24 cellular contexts compared by ENCODE assay signal in genomic region chr6:139751179-139751578, GRCh38.
DNase-seq lines count a peak whose midpoint lies in the region; ATAC-seq and TF ChIP-seq lines count a peak whose summit lies in the region.
"Had no signal": no experiment of that assay in that cellular context is flagged by ENCODE, and none has a peak within 500 bp of the region (broad histone marks: within the 10 kb centered on the region; RNA-seq: fewer than 3 reads in every experiment).

No MANE protein-coding gene starts in this region.

- DNase-seq in IMR-90 (peak; percentile 41), chondrocyte (ENCODE audit: low spot score) (no peak), mesenchymal stem cell (no peak), thyroid gland (no peak), vagina (ENCODE audit: extremely low spot score in 2 of 2) (no peak)
- DNase-seq in activated CD4-positive, CD25-positive, alpha-beta regulatory T cell (lab: John Stamatoyannopoulos, UW): no peak
- DNase-seq: activated CD4-positive, alpha-beta T cell treated with anti-CD3 and anti-CD28 coated beads for 4 hours; DMS79 treated with DMSO at 0.1 percent for 48 hours; endodermal cell; GOT3; Kasumi-1; left lung; NCI-H2029; PC-9; stimulated activated CD4-positive, alpha-beta T cell treated with anti-CD3 and anti-CD28 coated beads, Interleukin-4, amount 100 ng/mL, for 1 hour; stimulated activated naive CD4-positive, alpha-beta T cell treated with Interleukin-2 at 50 U/mL for 16 hours had no signal

- H3K27ac Mint-ChIP-seq in chondrocyte (ENCODE audit: unreplicated experiment): peak overlapping the region; percentile 81
- H3K27ac Mint-ChIP-seq: activated naive CD4-positive, alpha-beta T cell treated with anti-CD3 and anti-CD28 coated beads, Interleukin-2, amount 50 U/mL, for 24 hours; activated T-helper 1 cell treated with anti-CD3 and anti-CD28 coated beads, Interleukin-12 subunit alpha, Interleukin-12 subunit beta, Interleukin-2, Interleukin-4 antibody, amounts not matched to agents 30 ng/mL and 10 ng/mL and 1 ng/mL, durations not matched to agents 14 hours and 24 hours and 36 hours; B cell; endodermal cell; natural killer cell treated with Interleukin-12 subunit alpha and Interleukin-12 subunit beta and Interleukin-15 and Interleukin-18, amount 100 ng/mL, for 72 hours had no signal

- no peaks in the 10 kb centered on the region for H3K9me3 ChIP-seq in IMR-90 (ENCODE audit: control insufficient read depth, insufficient read depth, low read length)
- H3K9me3 ChIP-seq in mesenchymal stem cell (ENCODE audit: control insufficient read depth, low read length): no peaks in the 10 kb centered on the region
- H3K9me3 ChIP-seq in thyroid gland: no peaks in the 10 kb centered on the region
- no peaks in the 10 kb centered on the region for H3K9me3 ChIP-seq in vagina
- H3K9me3 ChIP-seq: ascending aorta, left lung had no signal

- H2BK15ac ChIP-seq in IMR-90 (ENCODE audit: low read depth, low read length) (peak overlapping the region; percentile 78; the same call in 1 of the 3 replicates), mesenchymal stem cell (ENCODE audit: low read depth, poor library complexity, severe bottlenecking) (no peak overlapping the region)

- peak overlapping the region; percentile 96 for H2BK5ac ChIP-seq in IMR-90 (ENCODE audit: low read depth, low read length, poor library complexity, severe bottlenecking)
- H2BK5ac ChIP-seq in mesenchymal stem cell (ENCODE audit: low read depth, low read length, poor library complexity, severe bottlenecking): no peak overlapping the region

- CTCF ChIA-PET in IMR-90 (lab: Yijun Ruan, JAX): no interaction called here

- H3K27me3 ChIP-seq in IMR-90 (ENCODE audit: control insufficient read depth, insufficient read depth, low read length): no peaks in the 10 kb centered on the region
- H3K27me3 ChIP-seq in mesenchymal stem cell (ENCODE audit: control insufficient read depth in 1 of 2, insufficient read depth in 1 of 2, low read length in 2 of 2): no peaks in the 10 kb centered on the region
- no peaks in the 10 kb centered on the region for H3K27me3 ChIP-seq in thyroid gland
- H3K27me3 ChIP-seq in vagina: no peaks in the 10 kb centered on the region
- H3K27me3 ChIP-seq: ascending aorta, left lung had no signal

- H3K27me3 Mint-ChIP-seq in chondrocyte (ENCODE audit: low read depth): no peaks in the 10 kb centered on the region
- H3K27me3 Mint-ChIP-seq: activated naive CD4-positive, alpha-beta T cell treated with anti-CD3 and anti-CD28 coated beads, Interleukin-2, amount 50 U/mL, for 24 hours; natural killer cell treated with Interleukin-12 subunit alpha and Interleukin-12 subunit beta and Interleukin-15 and Interleukin-18, amount 100 ng/mL, for 72 hours had no signal

- H3K56ac ChIP-seq in IMR-90 (ENCODE audit: extremely low read depth, insufficient read depth, low read length): 0 out of 2 replicates have a peak overlapping the region, but pooled peaks have one; percentile 24

- no peak overlapping the region for H3K4me3 ChIP-seq in IMR-90 (ENCODE audit: insufficient read depth, low read depth, low read length)
- no peak overlapping the region for H3K4me3 ChIP-seq in mesenchymal stem cell (ENCODE audit: insufficient read depth in 1 of 2, low read depth in 1 of 2, low read length in 2 of 2)
- no peak overlapping the region for H3K4me3 ChIP-seq in thyroid gland (replicated peaks in 1 of 3)
- no peak overlapping the region for H3K4me3 ChIP-seq in vagina
- H3K4me3 ChIP-seq: ascending aorta, coronary artery, left lung, PC-9, smooth muscle cell had no signal

- peak overlapping the region in 1 of 2 experiments; percentile 28; a peak in 1 of 4 replicates for H4K8ac ChIP-seq in IMR-90 (ENCODE audit: low read depth in 2 of 2, low read length in 2 of 2)
- H4K8ac ChIP-seq in mesenchymal stem cell (ENCODE audit: low read length): no peak overlapping the region

- no peak overlapping the region for H3K4me3 Mint-ChIP-seq in chondrocyte (ENCODE audit: unreplicated experiment)
- H3K4me3 Mint-ChIP-seq: activated naive CD4-positive, alpha-beta T cell treated with anti-CD3 and anti-CD28 coated beads, Interleukin-2, amount 50 U/mL, for 24 hours; activated T-helper 1 cell treated with anti-CD3 and anti-CD28 coated beads, Interleukin-12 subunit alpha, Interleukin-12 subunit beta, Interleukin-2, Interleukin-4 antibody, amounts not matched to agents 30 ng/mL and 10 ng/mL and 1 ng/mL, durations not matched to agents 14 hours and 24 hours and 36 hours; B cell; endodermal cell; natural killer cell treated with Interleukin-12 subunit alpha and Interleukin-12 subunit beta and Interleukin-15 and Interleukin-18, amount 100 ng/mL, for 72 hours had no signal

- H3K79me1 ChIP-seq in IMR-90 (ENCODE audit: low read depth in 1 of 2, low read length in 2 of 2) (no peaks in the 10 kb centered on the region), mesenchymal stem cell (replicated peaks; ENCODE audit: low read length, poor library complexity, severe bottlenecking) (no peaks in the 10 kb centered on the region)

- H3K27ac ChIP-seq in IMR-90 (ENCODE audit: insufficient read depth, low read length) (no peak overlapping the region), mesenchymal stem cell (ENCODE audit: low read length, poor library complexity, severe bottlenecking) (peak overlapping the region; percentile 64), thyroid gland (peak overlapping the region; percentile 59 to 82 (median 62)), vagina (no peak overlapping the region)
- H3K27ac ChIP-seq: ascending aorta, coronary artery, left lung, PC-9 had no signal

- BruUV-seq in IMR-90 (replicated peaks; lab: Mats Ljungman, UMichigan): no TSS peak

- H3K4ac ChIP-seq in IMR-90 (ENCODE audit: low read depth, low read length) (peak overlapping the region; percentile 4; the same call in 1 of the 2 replicates), mesenchymal stem cell (ENCODE audit: low read depth in 1 of 2, low read length in 2 of 2) (no peak overlapping the region)

- ATAC-seq in IMR-90 (ENCODE audit: low read depth): no peak
- ATAC-seq in GM21360 (IDR thresholded peaks at IDR 0.05; ENCODE audit: unreplicated experiment): no peak
- ATAC-seq: left lung; natural killer cell treated with Interleukin-12 subunit alpha and Interleukin-12 subunit beta and Interleukin-15 and Interleukin-18, amount 100 ng/mL, for 72 hours had no signal

- peak overlapping the region; percentile 98; the same call in 1 of the 2 replicates for H3K18ac ChIP-seq in IMR-90 (ENCODE audit: low read depth, low read length)
- H3K18ac ChIP-seq in mesenchymal stem cell (ENCODE audit: low read depth in 1 of 2, low read length in 2 of 2): peak overlapping the region in 1 of 2 experiments; percentile 28

- H3K9me3 Mint-ChIP-seq in chondrocyte (ENCODE audit: low read depth): no peaks in the 10 kb centered on the region
- H3K9me3 Mint-ChIP-seq: activated naive CD4-positive, alpha-beta T cell treated with anti-CD3 and anti-CD28 coated beads, Interleukin-2, amount 50 U/mL, for 24 hours; activated T-helper 1 cell treated with anti-CD3 and anti-CD28 coated beads, Interleukin-12 subunit alpha, Interleukin-12 subunit beta, Interleukin-2, Interleukin-4 antibody, amounts not matched to agents 30 ng/mL and 10 ng/mL and 1 ng/mL, durations not matched to agents 14 hours and 24 hours and 36 hours; endodermal cell; natural killer cell treated with Interleukin-12 subunit alpha and Interleukin-12 subunit beta and Interleukin-15 and Interleukin-18, amount 100 ng/mL, for 72 hours had no signal

- no peak overlapping the region for H2BK12ac ChIP-seq in mesenchymal stem cell (ENCODE audit: low read length in 2 of 2)

- H3K9ac ChIP-seq in IMR-90 (ENCODE audit: low read depth, low read length) (no peak overlapping the region), mesenchymal stem cell (ENCODE audit: low read length) (no peak overlapping the region)

- no peak overlapping the region for H3K23ac ChIP-seq in IMR-90 (ENCODE audit: low read depth, low read length)
- no peak overlapping the region for H3K23ac ChIP-seq in mesenchymal stem cell (ENCODE audit: low read length in 2 of 2)

- TF ChIP-seq CTCF in IMR-90 (conservative IDR thresholded peaks at IDR 0.05; ENCODE audit: low read depth, low read length): no peak
- no peak for TF ChIP-seq CTCF in chondrocyte (IDR thresholded peaks at IDR 0.05)
- TF ChIP-seq CTCF in thyroid gland (IDR thresholded peaks at IDR 0.05): no peak
- no peak for TF ChIP-seq CTCF in vagina (IDR thresholded peaks at IDR 0.05)

- no peak overlapping the region for H4K91ac ChIP-seq in IMR-90 (ENCODE audit: insufficient read depth, low read depth, low read length)
- H4K91ac ChIP-seq in mesenchymal stem cell (ENCODE audit: low read length): no peak overlapping the region

- no peak overlapping the region; the same call in 1 of the 2 replicates for H4K5ac ChIP-seq in IMR-90 (ENCODE audit: low read depth, low read length)

- H3K36me3 ChIP-seq in IMR-90 (ENCODE audit: control insufficient read depth, insufficient read depth, low read length) (no peaks in the 10 kb centered on the region), mesenchymal stem cell (ENCODE audit: control insufficient read depth in 1 of 2, insufficient read depth in 2 of 2, low read depth in 1 of 2, low read length in 2 of 2) (no peaks in the 10 kb centered on the region), thyroid gland (no peaks in the 10 kb centered on the region), vagina (no peaks in the 10 kb centered on the region)
- H3K36me3 ChIP-seq: ascending aorta, left lung had no signal

- no peak overlapping the region for H2AFZ ChIP-seq in IMR-90 (replicated peaks; ENCODE audit: low read length, poor library complexity)
- H2AFZ ChIP-seq in mesenchymal stem cell (ENCODE audit: low read depth, low read length): no peak overlapping the region
- H2AFZ ChIP-seq: PC-9 had no signal

- H3K4me1 ChIP-seq in IMR-90 (ENCODE audit: control insufficient read depth, insufficient read depth, low read length) (peaks cover 14% of the 10 kb centered on the region), mesenchymal stem cell (ENCODE audit: control insufficient read depth, insufficient read depth, low read depth, low read length) (peaks cover 5% of the 10 kb centered on the region), thyroid gland (peaks cover 38 to 52% of the 10 kb centered on the region in 2 donors), vagina (peaks cover 8% of the 10 kb centered on the region)

- H3K36me3 Mint-ChIP-seq in chondrocyte (ENCODE audit: low read depth): no peaks in the 10 kb centered on the region
- H3K36me3 Mint-ChIP-seq: activated naive CD4-positive, alpha-beta T cell treated with anti-CD3 and anti-CD28 coated beads, Interleukin-2, amount 50 U/mL, for 24 hours; natural killer cell treated with Interleukin-12 subunit alpha and Interleukin-12 subunit beta and Interleukin-15 and Interleukin-18, amount 100 ng/mL, for 72 hours had no signal

- in situ Hi-C loops in IMR-90 (cut with MboI; ENCODE audit: low sequenced_read_pairs): no loop called here

- peaks cover 79% of the 10 kb centered on the region for H3K4me1 Mint-ChIP-seq in chondrocyte (ENCODE audit: low read depth)
- H3K4me1 Mint-ChIP-seq: activated naive CD4-positive, alpha-beta T cell treated with anti-CD3 and anti-CD28 coated beads, Interleukin-2, amount 50 U/mL, for 24 hours; B cell had no signal

- no CpG with 5 or more reads among the region's 3 CpGs for WGBS in IMR-90 (ENCODE audit: extremely low coverage in 2 of 2, insufficient read length in 1 of 2), 2 experiments
- 53% methylated on average over 2 of the region's 3 CpGs for WGBS in mesenchymal stem cell
- 43 to 56% methylated on average over 3 of the region's 3 CpGs for WGBS in thyroid gland, 2 donors

- no peak for TF ChIP-seq POLR2A in IMR-90 (IDR thresholded peaks at IDR 0.05; ENCODE audit: low read depth, low read length)
- peak in 1 of 2 donors; percentile 30 for TF ChIP-seq POLR2A in thyroid gland (IDR thresholded peaks at IDR 0.05)
- no peak for TF ChIP-seq POLR2A in vagina (IDR thresholded peaks at IDR 0.05)

- H3K4me2 ChIP-seq in IMR-90 (ENCODE audit: low read depth, low read length): no peak overlapping the region
- no peak overlapping the region for H3K4me2 ChIP-seq in mesenchymal stem cell (ENCODE audit: low read length, poor library complexity, severe bottlenecking)
- H3K4me2 ChIP-seq: PC-9, smooth muscle cell had no signal

- intact Hi-C loops in IMR-90 (cut with micrococcal nuclease) (loop anchor here (5.0 kb wide), 2 partner anchors 164 to 301 kb away; no protein-coding TSS in a partner anchor), thyroid gland (cut with DNase I) (no loop called here), vagina (cut with DNase I) (no loop called here)

- no peaks in the 10 kb centered on the region for H4K20me1 ChIP-seq in IMR-90 (ENCODE audit: insufficient read depth, low read length)

- peak overlapping the region; percentile 89; the same call in 1 of the 2 replicates for H2BK20ac ChIP-seq in IMR-90 (ENCODE audit: low read depth, low read length)

- dilution Hi-C loops in IMR-90 (cut with HindIII; ENCODE audit: low sequenced_read_pairs, unreplicated experiment): no loop called here

- no peak overlapping the region for H2AK9ac ChIP-seq in IMR-90 (replicated peaks; ENCODE audit: low read depth, low read length, poor library complexity)

- H3K9me1 ChIP-seq in IMR-90 (ENCODE audit: insufficient read depth, low read length): peaks cover 5% of the 10 kb centered on the region

- H3K14ac ChIP-seq in IMR-90 (replicated peaks; ENCODE audit: low read depth, low read length): peak overlapping the region; percentile 81; the same call in 1 of the 2 replicates
- no peak overlapping the region for H3K14ac ChIP-seq in mesenchymal stem cell (ENCODE audit: low read length in 2 of 2)

- H2AK5ac ChIP-seq in IMR-90 (ENCODE audit: low read depth, low read length) (no peak overlapping the region), mesenchymal stem cell (ENCODE audit: low read length, severe bottlenecking) (no peak overlapping the region)

- POLR2A ChIA-PET in IMR-90 (lab: Charles Lee; ENCODE audit: unreplicated experiment): no interaction called here

- TF ChIP-seq RAD21 in IMR-90 (IDR thresholded peaks at IDR 0.05; ENCODE audit: low read length): no peak

- peak overlapping the region; percentile 92 for H2BK120ac ChIP-seq in IMR-90 (ENCODE audit: low read depth, low read length)
- H2BK120ac ChIP-seq in mesenchymal stem cell (ENCODE audit: low read depth, low read length): no peak overlapping the region

Comparison
In these comparisons a context has a peak if more than half of its experiments do, and no peak if none do; other contexts are left out.
1. H3K27ac ChIP-seq: peak in mesenchymal stem cell (single experiment) and thyroid gland (3 of 3); none in IMR-90 (single experiment) and vagina (single experiment).